ENCODE assay signal across 18 cellular contexts in genomic region chr10:3020311-3020710, GRCh38. TPM values are rescaled to one million over a fixed set of nuclear protein-coding genes. Genes with fewer than 3 reads are reported as not detected.
DNase-seq lines count a peak whose midpoint lies in the region; ATAC-seq, FAIRE-seq and TF ChIP-seq lines count a peak whose summit lies in the region.
"Had no signal": no experiment of that assay in that cellular context is flagged by ENCODE, and none has a peak within 500 bp of the region (broad histone marks: within the 10 kb centered on the region; RNA-seq: fewer than 3 reads in every experiment).

No MANE protein-coding gene starts in this region.

- peaks cover 4% of the 10 kb centered on the region for H3K9me3 Mint-ChIP-seq in osteocyte (ENCODE audit: unreplicated experiment)
- peaks cover 0 to 2% of the 10 kb centered on the region in 2 donors for H3K9me3 Mint-ChIP-seq in stimulated activated naive B cell treated with anti-CD40 and anti-IgM and Interleukin-4, amounts not matched to agents 10 μg/mL and 1 μg/mL and 100 μg/mL, for 72 hours

- WGBS in H1 (ENCODE audit: extremely low coverage in 1 of 2, insufficient coverage in 1 of 2, insufficient read length in 1 of 2, insufficient replicate concordance in 2 of 2, low coverage in 1 of 2, low lambda C conversion rate in 2 of 2, missing lambda C conversion rate in 1 of 2), 2 experiments, result 97% methylated on average over 15 of the region's 15 CpGs; no CpG with 5 or more reads in 1 of the 2 experiments

- POLR2A ChIA-PET in H1 (lab: Charles Lee; ENCODE audit: partially characterized antibody), result no interaction called here

- H2BK120ac ChIP-seq in H1 (replicated peaks; ENCODE audit: low read depth, low read length), result no peak overlapping the region

- H3K23me2 ChIP-seq in H1 (ENCODE audit: low read depth, low read length), result no peaks in the 10 kb centered on the region

- H3K4me1 ChIP-seq in H1 (replicated peaks in 1 of 4; ENCODE audit: control insufficient read depth in 3 of 4, insufficient read depth in 4 of 4, low read length in 3 of 4), result no peaks in the 10 kb centered on the region

- TF ChIP-seq EP300 in H1 (IDR thresholded peaks at IDR 0.05; ENCODE audit: borderline replicate concordance in 1 of 2, low read depth in 2 of 2, low read length in 2 of 2), result no peak

- no peak for ATAC-seq in stimulated activated naive B cell treated with anti-CD40 and anti-IgM and Interleukin-4, amounts not matched to agents 10 μg/mL and 1 μg/mL and 100 μg/mL, for 72 hours (replicated peaks)
- ATAC-seq in GM21526 (IDR thresholded peaks at IDR 0.05; ENCODE audit: low FRiP score, unreplicated experiment), result no peak
- ATAC-seq: HCT116 had no signal

- no peaks in the 10 kb centered on the region for H3K36me3 Mint-ChIP-seq in osteocyte (ENCODE audit: unreplicated experiment)
- H3K36me3 Mint-ChIP-seq in stimulated activated naive B cell treated with anti-CD40 and anti-IgM and Interleukin-4, amounts not matched to agents 10 μg/mL and 1 μg/mL and 100 μg/mL, for 72 hours, result peaks cover 0 to 8% of the 10 kb centered on the region in 2 donors
- H3K36me3 Mint-ChIP-seq: CD4-positive, alpha-beta memory T cell had no signal

- peaks cover 8% of the 10 kb centered on the region for H3K27me3 Mint-ChIP-seq in osteocyte (ENCODE audit: unreplicated experiment)
- peaks cover 23 to 41% of the 10 kb centered on the region in 2 donors for H3K27me3 Mint-ChIP-seq in stimulated activated naive B cell treated with anti-CD40 and anti-IgM and Interleukin-4, amounts not matched to agents 10 μg/mL and 1 μg/mL and 100 μg/mL, for 72 hours

- no peak overlapping the region for H4K5ac ChIP-seq in H1 (ENCODE audit: insufficient read length, low read depth, low read length)

- DNase-seq in H1 (ENCODE audit: low read depth in 1 of 2, low spot score in 2 of 2), result no peak
- peak; percentile 74 for DNase-seq in osteocyte (ENCODE audit: extremely low spot score, unreplicated experiment)
- DNase-seq in stimulated activated naive B cell treated with anti-CD40 and anti-IgM and Interleukin-4, amounts not matched to agents 10 μg/mL and 1 μg/mL and 100 μg/mL, for 72 hours, result no peak
- DNase-seq in activated T-cell treated with anti-CD3 and anti-CD28 coated beads, Interleukin-2, amount 50 U/mL, for 48 hours, result no peak
- no peak for DNase-seq in HT-29 (ENCODE audit: low spot score)
- DNase-seq: C1 segment of cervical spinal cord; Calu3; CD4-positive, alpha-beta memory T cell; COR-L47; DMS53; DMS79 treated with DMSO at 0.1 percent for 48 hours; GF-D8; GM23248; H9 had no signal

- H2BK15ac ChIP-seq in H1 (ENCODE audit: low read length), result no peak overlapping the region

- H3K27me3 ChIP-seq in H1 (replicated peaks in 1 of 4; ENCODE audit: control insufficient read depth in 3 of 4, extremely low read depth in 1 of 4, insufficient read depth in 3 of 4, low read length in 3 of 4), result no peaks in the 10 kb centered on the region

- TF ChIP-seq CTCF in H1 (IDR thresholded peaks at IDR 0.05; ENCODE audit: control extremely low read depth in 1 of 3, insufficient read depth in 1 of 3, low read depth in 1 of 3, low read length in 3 of 3), result no peak
- no peak for TF ChIP-seq CTCF in osteocyte (IDR thresholded peaks at IDR 0.05)

- H2BK5ac ChIP-seq in H1 (ENCODE audit: low read depth, low read length), result no peak overlapping the region

- H3K14ac ChIP-seq in H1 (ENCODE audit: insufficient read length), result no peak overlapping the region

- H2AK5ac ChIP-seq in H1 (ENCODE audit: low read depth, low read length), result no peak overlapping the region

- H3K4me1 Mint-ChIP-seq in osteocyte (ENCODE audit: unreplicated experiment), result peaks cover 15% of the 10 kb centered on the region
- H3K4me1 Mint-ChIP-seq in stimulated activated naive B cell treated with anti-CD40 and anti-IgM and Interleukin-4, amounts not matched to agents 10 μg/mL and 1 μg/mL and 100 μg/mL, for 72 hours, result peaks cover 3 to 5% of the 10 kb centered on the region in 2 donors
- H3K4me1 Mint-ChIP-seq: CD4-positive, alpha-beta memory T cell had no signal

- H3K4ac ChIP-seq in H1 (replicated peaks; ENCODE audit: insufficient read length, low read depth, low read length), result no peak overlapping the region

- no peaks in the 10 kb centered on the region for H3K36me3 ChIP-seq in H1 (ENCODE audit: control insufficient read depth in 2 of 4, insufficient read depth in 4 of 4, low read length in 3 of 4)

- H3K9me3 ChIP-seq in H1 (ENCODE audit: insufficient read depth in 2 of 2, low read depth in 1 of 2, low read length in 1 of 2), result peaks cover 0 to 2% of the 10 kb centered on the region in 2 experiments; a peak in 1 of 4 replicates

- no peaks in the 10 kb centered on the region for H4K20me1 ChIP-seq in H1 (replicated peaks in 1 of 2; ENCODE audit: control insufficient read depth in 1 of 2, insufficient read depth in 2 of 2, low read length in 2 of 2)

- no peak overlapping the region for H2BK20ac ChIP-seq in H1 (ENCODE audit: low read length)

- no peak overlapping the region for H3K4me2 ChIP-seq in H1 (ENCODE audit: insufficient read depth in 1 of 2, low read depth in 2 of 2, low read length in 2 of 2)

- no peak overlapping the region for H2BK12ac ChIP-seq in H1 (ENCODE audit: low read depth, low read length)

- no peak overlapping the region for H4K91ac ChIP-seq in H1 (replicated peaks; ENCODE audit: insufficient read length, low read length)

- no peak overlapping the region for H3K27ac Mint-ChIP-seq in osteocyte (ENCODE audit: unreplicated experiment)
- peak overlapping the region; percentile 11 for H3K27ac Mint-ChIP-seq in stimulated activated naive B cell treated with anti-CD40 and anti-IgM and Interleukin-4, amounts not matched to agents 10 μg/mL and 1 μg/mL and 100 μg/mL, for 72 hours
- H3K27ac Mint-ChIP-seq: CD4-positive, alpha-beta memory T cell; H9 had no signal

- no peak overlapping the region for H3K4me3 Mint-ChIP-seq in osteocyte (ENCODE audit: unreplicated experiment)
- no peak overlapping the region for H3K4me3 Mint-ChIP-seq in stimulated activated naive B cell treated with anti-CD40 and anti-IgM and Interleukin-4, amounts not matched to agents 10 μg/mL and 1 μg/mL and 100 μg/mL, for 72 hours
- H3K4me3 Mint-ChIP-seq: CD4-positive, alpha-beta memory T cell; H9 had no signal

- no peak for FAIRE-seq in H1 (lab: Jason Lieb, UNC)
- FAIRE-seq: GM12891, GM18507 had no signal

- H3K27ac ChIP-seq in H1 (ENCODE audit: low read depth, low read length), result no peak overlapping the region
- H3K27ac ChIP-seq: GM23248 had no signal

- CTCF ChIA-PET in H1 (lab: Charles Lee; ENCODE audit: partially characterized antibody), result no interaction called here

- TF ChIP-seq POLR2A in H1 (IDR thresholded peaks at IDR 0.05; ENCODE audit: control extremely low read depth in 1 of 2, low read depth in 2 of 2, low read length in 2 of 2), result no peak

- no peak for TF ChIP-seq RAD21 in H1 (IDR thresholded peaks at IDR 0.05 in 1 of 2, conservative IDR thresholded peaks at IDR 0.05 in 1 of 2; ENCODE audit: low read depth in 2 of 2, low read length in 2 of 2)

- no peak overlapping the region for H3K4me3 ChIP-seq in H1 (ENCODE audit: extremely low read depth in 1 of 4, insufficient read depth in 2 of 4, low read depth in 3 of 4, low read length in 4 of 4)
- H3K4me3 ChIP-seq: GM23248 had no signal

- H3K18ac ChIP-seq in H1 (ENCODE audit: extremely low read depth, low read length), result no peak overlapping the region

- no peak overlapping the region for H2AFZ ChIP-seq in H1 (ENCODE audit: low read length)
- H2AFZ ChIP-seq: GM23248 had no signal

- H3K56ac ChIP-seq in H1 (replicated peaks; ENCODE audit: insufficient read length, low read depth, low read length), result no peak overlapping the region

- peak overlapping the region; percentile 19; the same call in 1 of the 2 replicates for H4K8ac ChIP-seq in H1 (ENCODE audit: extremely low read depth, insufficient read depth, low read length)

- no peaks in the 10 kb centered on the region for H3K79me2 ChIP-seq in H1 (ENCODE audit: control insufficient read depth in 1 of 2, insufficient read depth in 2 of 2, low read length in 2 of 2)

- H3K9ac ChIP-seq in H1 (replicated peaks in 1 of 4; ENCODE audit: extremely low read depth in 1 of 4, low read depth in 3 of 4, low read length in 3 of 4), result no peak overlapping the region
- H3K9ac ChIP-seq: GM23248 had no signal

- no peaks in the 10 kb centered on the region for H3K79me1 ChIP-seq in H1 (ENCODE audit: low read depth, low read length)

- no peak overlapping the region for H3K23ac ChIP-seq in H1 (ENCODE audit: insufficient read length)

TF ChIP-seq in H1, 55 proteins besides CTCF, POLR2A, EP300 and RAD21 (continues in another document):
- TF ChIP-seq BRCA1 (IDR thresholded peaks at IDR 0.05; ENCODE audit: low read depth, low read length) (no peak), E2F6 (IDR thresholded peaks at IDR 0.05) (no peak), HDAC2 (IDR thresholded peaks at IDR 0.05; ENCODE audit: borderline replicate concordance in 1 of 2, low read depth in 2 of 2, low read length in 2 of 2) (no peak), CBX5 (IDR thresholded peaks at IDR 0.05; ENCODE audit: low read depth, low read length) (no peak), JUN (IDR thresholded peaks at IDR 0.05; ENCODE audit: low read depth, low read length) (no peak), JUND (IDR thresholded peaks at IDR 0.05; ENCODE audit: low read length) (no peak), KDM1A (IDR thresholded peaks at IDR 0.05; ENCODE audit: borderline replicate concordance, low read length) (no peak), BACH1 (IDR thresholded peaks at IDR 0.05; ENCODE audit: low read length) (no peak), RNF2 (IDR thresholded peaks at IDR 0.05; ENCODE audit: borderline replicate concordance, low read depth, low read length, missing control alignments, poor library complexity, severe bottlenecking) (no peak), TEAD4 (IDR thresholded peaks at IDR 0.05; ENCODE audit: low read depth, low read length) (no peak), ASH2L (IDR thresholded peaks at IDR 0.05; ENCODE audit: low read length) (no peak)

RNA-seq across cellular contexts. Expression of gene PFKP, which starts 47.0 kb away (rescaled TPM):
- 128 TPM in 2 replicates for total RNA-seq in H1 (2021; fragmentation: NEBNext Ultra II Directional; extraction: Animal tissue kit (Norgen Biotek cat#: 25700))
- polyA plus RNA-seq in H1 (2011; rRNA removed), result 51.2 and 76.9 TPM in 2 replicates
- 68.1 TPM for polyA plus RNA-seq in H1 (2011; cell fraction: cytosol; rRNA removed)
- polyA plus RNA-seq in H1 (2011; cell fraction: nucleus; rRNA removed), result 135 TPM
- polyA plus RNA-seq in H1 (2012, experiment 1 of 2), result 83.6 to 123 TPM (median 119 TPM) in 4 replicates
- 93.7 TPM for polyA plus RNA-seq in H1 (2012, experiment 2 of 2)
- 63.5 TPM for polyA plus RNA-seq in H1 (2013, experiment 1 of 2)
- 58.9 TPM for polyA plus RNA-seq in H1 (2013, experiment 2 of 2)
- polyA minus RNA-seq in H1 (2011; rRNA and poly(A)+ RNA removed), result 45.6 and 46.7 TPM in 2 replicates
- polyA minus RNA-seq in H1 (2011; cell fraction: cytosol; rRNA and poly(A)+ RNA removed), result 55.2 TPM
- polyA minus RNA-seq in H1 (2011; cell fraction: nucleus; rRNA and poly(A)+ RNA removed), result 47.8 TPM
- 150 and 158 TPM in 2 replicates for total RNA-seq in osteocyte
- 178 and 185 TPM in 2 replicates for total RNA-seq in HT-29 (2014; rRNA removed; shearing (Covaris generic))
